25 cellular contexts compared by ENCODE assay signal in the genomic region with DNA sequence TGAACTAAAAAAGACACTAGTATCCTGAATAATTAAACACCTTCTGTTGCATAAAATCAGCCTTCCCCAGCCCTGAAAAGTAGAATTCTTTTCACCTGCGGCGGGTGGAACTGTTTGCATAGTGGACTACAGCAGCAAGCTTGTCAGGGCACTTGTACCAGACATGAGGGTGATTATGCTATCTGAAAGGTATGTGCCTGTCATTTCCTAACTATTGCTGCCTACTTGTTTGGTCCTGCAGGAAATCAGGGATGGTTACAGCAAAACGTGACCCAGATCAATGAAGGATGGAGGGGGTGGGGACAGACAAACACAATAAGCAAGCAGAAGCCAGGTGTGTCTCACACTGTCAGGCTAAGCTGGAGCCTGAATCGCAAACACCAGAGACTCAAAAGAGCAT.
DNase-seq lines count a peak whose midpoint lies in the region; ATAC-seq and TF ChIP-seq lines count a peak whose summit lies in the region.
"Had no signal": no experiment of that assay in that cellular context is flagged by ENCODE, and none has a peak within 500 bp of the region (broad histone marks: within the 10 kb centered on the region; RNA-seq: fewer than 3 reads in every experiment).

No MANE protein-coding gene starts in this region.

- POLR2A ChIA-PET in MCF 10A (lab: Yijun Ruan, JAX): interaction anchor here (0.6 to 1.6 kb wide), 6 partner anchors 11 to 608 kb away, joined by 3 to 12 read pairs (median 4); no protein-coding TSS in a partner anchor

- no peaks in the 10 kb centered on the region for H3K36me3 Mint-ChIP-seq in MCF 10A (ENCODE audit: insufficient read depth, unreplicated experiment)
- H3K36me3 Mint-ChIP-seq: brain had no signal

- no peak for TF ChIP-seq POLR2A in breast epithelium (IDR thresholded peaks at IDR 0.05)

- intact Hi-C loops in MCF 10A (cut with micrococcal nuclease) (no loop called here), breast epithelium (cut with DNase I; ENCODE audit: low total_unique reads) (no loop called here)

- CTCF ChIA-PET in MCF 10A (lab: Yijun Ruan, JAX): interaction anchor here (1.2 to 1.9 kb wide), 2 partner anchors 10 to 84 kb away, joined by 3 to 4 read pairs; no protein-coding TSS in a partner anchor

- H3K27me3 ChIP-seq in breast epithelium: no peaks in the 10 kb centered on the region
- H3K27me3 ChIP-seq: BLaER1, upper lobe of left lung had no signal

- H3K36me3 ChIP-seq in breast epithelium: no peaks in the 10 kb centered on the region
- H3K36me3 ChIP-seq: BLaER1, upper lobe of left lung had no signal

- no peak for ATAC-seq in HG02571 (IDR thresholded peaks at IDR 0.05; ENCODE audit: unreplicated experiment)
- ATAC-seq: activated T-helper 17 cell treated with anti-CD3 and anti-CD28 coated beads, Interleukin-2, amount 50 U/mL, for 72 hours; HCT116; psoas muscle; stimulated activated naive CD8-positive, alpha-beta T cell treated with anti-CD3 and anti-CD28 coated beads, Interleukin-15, amount 100 ng/mL, for 72 hours had no signal

- H3K27me3 Mint-ChIP-seq in MCF 10A (ENCODE audit: insufficient read depth, unreplicated experiment): no peaks in the 10 kb centered on the region
- H3K27me3 Mint-ChIP-seq: activated naive CD8-positive, alpha-beta T cell treated with anti-CD3 and anti-CD28 coated beads for 36 hours; activated T-helper 17 cell treated with anti-CD3 and anti-CD28 coated beads, Interleukin-2, amount 50 U/mL, for 72 hours; dendritic cell treated with granulocyte-macrophage colony-stimulating factor and Interleukin-4, amounts not matched to agents 40 ng/mL and 50 ng/mL, for 4 days; stimulated activated naive CD8-positive, alpha-beta T cell treated with anti-CD3 and anti-CD28 coated beads, Interleukin-15, amount 100 ng/mL, for 72 hours had no signal

- H3K9me3 Mint-ChIP-seq in MCF 10A (ENCODE audit: unreplicated experiment): no peaks in the 10 kb centered on the region
- H3K9me3 Mint-ChIP-seq: activated T-helper 17 cell treated with anti-CD3 and anti-CD28 coated beads, Interleukin-2, amount 50 U/mL, for 72 hours had no signal

- H3K4me1 ChIP-seq in breast epithelium: no peaks in the 10 kb centered on the region
- H3K4me1 ChIP-seq: BLaER1, psoas muscle, upper lobe of left lung had no signal

- no peaks in the 10 kb centered on the region for H3K9me3 ChIP-seq in breast epithelium
- H3K9me3 ChIP-seq: psoas muscle, upper lobe of left lung had no signal

- no TSS peak for BruUV-seq in MCF 10A (replicated peaks; lab: Mats Ljungman, UMichigan)

- no peak overlapping the region for H3K27ac ChIP-seq in breast epithelium
- H3K27ac ChIP-seq: BLaER1, psoas muscle, upper lobe of left lung had no signal

- H3K27ac Mint-ChIP-seq in MCF 10A (ENCODE audit: low read depth, unreplicated experiment): peak overlapping the region; percentile 66
- H3K27ac Mint-ChIP-seq: activated naive CD8-positive, alpha-beta T cell treated with anti-CD3 and anti-CD28 coated beads for 36 hours; activated T-helper 17 cell treated with anti-CD3 and anti-CD28 coated beads, Interleukin-2, amount 50 U/mL, for 72 hours; brain; dendritic cell treated with granulocyte-macrophage colony-stimulating factor and Interleukin-4, amounts not matched to agents 40 ng/mL and 50 ng/mL, for 4 days; nephron progenitor cell; stimulated activated naive CD8-positive, alpha-beta T cell treated with anti-CD3 and anti-CD28 coated beads, Interleukin-15, amount 100 ng/mL, for 72 hours had no signal

- DNase-seq in MCF 10A (ENCODE audit: unreplicated experiment): peak; percentile 15
- DNase-seq in breast epithelium (ENCODE audit: low spot score in 2 of 2): no peak
- peak; percentile 96 for DNase-seq in NCI-H748 treated with DMSO at 0.1 percent for 48 hours (lab: John Stamatoyannopoulos, UW)
- DNase-seq in kidney tubule cell (ENCODE audit: low spot score): peak; percentile 73
- DNase-seq in NCI-H2029 (lab: John Stamatoyannopoulos, UW): no peak
- DNase-seq in T-helper 1 cell: no peak
- no peak for DNase-seq in NCI-H2029 treated with DMSO at 0.1 percent for 48 hours (lab: John Stamatoyannopoulos, UW)
- DNase-seq: activated CD4-positive, CD25-positive, alpha-beta regulatory T cell treated with anti-CD3 and anti-CD28 coated beads, Interleukin-2, amount 50 U/mL, for 72 hours; activated naive CD8-positive, alpha-beta T cell treated with anti-CD3 and anti-CD28 coated beads for 36 hours; DMS 273 treated with DMSO at 0.1 percent for 48 hours; foreskin melanocyte; kidney glomerular epithelial cell; MM.1S; nephron progenitor cell; psoas muscle; stimulated activated CD4-positive, alpha-beta T cell treated with anti-CD3 and anti-CD28 coated beads, Interleukin-4, amount 100 ng/mL, for 1 hour; stimulated activated naive CD8-positive, alpha-beta T cell treated with anti-CD3 and anti-CD28 coated beads, Interleukin-15, amount 100 ng/mL, for 72 hours had no signal

- H3K4me3 ChIP-seq in breast epithelium: no peak overlapping the region
- H3K4me3 ChIP-seq: BLaER1, psoas muscle, skin epidermis, upper lobe of left lung had no signal

- H3K4me3 Mint-ChIP-seq in MCF 10A (ENCODE audit: unreplicated experiment): no peak overlapping the region
- H3K4me3 Mint-ChIP-seq: activated naive CD8-positive, alpha-beta T cell treated with anti-CD3 and anti-CD28 coated beads for 36 hours; activated T-helper 17 cell treated with anti-CD3 and anti-CD28 coated beads, Interleukin-2, amount 50 U/mL, for 72 hours; brain; dendritic cell treated with granulocyte-macrophage colony-stimulating factor and Interleukin-4, amounts not matched to agents 40 ng/mL and 50 ng/mL, for 4 days; nephron progenitor cell; stimulated activated naive CD8-positive, alpha-beta T cell treated with anti-CD3 and anti-CD28 coated beads, Interleukin-15, amount 100 ng/mL, for 72 hours had no signal

- peaks cover 15% of the 10 kb centered on the region for H3K4me1 Mint-ChIP-seq in MCF 10A (ENCODE audit: insufficient read depth, unreplicated experiment)
- H3K4me1 Mint-ChIP-seq: brain had no signal

- TF ChIP-seq CTCF in MCF 10A (IDR thresholded peaks at IDR 0.05; ENCODE audit: unreplicated experiment): no peak
- TF ChIP-seq CTCF in breast epithelium (IDR thresholded peaks at IDR 0.05): no peak

Comparison
In these comparisons a context has a peak if more than half of its experiments do, and no peak if none do; other contexts are left out.
1. DNase-seq: peak in MCF 10A (single experiment), NCI-H748 treated with DMSO at 0.1 percent for 48 hours (single experiment) and kidney tubule cell (single experiment); none in breast epithelium (0 of 2), NCI-H2029 (single experiment), T-helper 1 cell (0 of 5) and NCI-H2029 treated with DMSO at 0.1 percent for 48 hours (single experiment).